1 cellular context compared by ENCODE assay signal in the genomic region with DNA sequence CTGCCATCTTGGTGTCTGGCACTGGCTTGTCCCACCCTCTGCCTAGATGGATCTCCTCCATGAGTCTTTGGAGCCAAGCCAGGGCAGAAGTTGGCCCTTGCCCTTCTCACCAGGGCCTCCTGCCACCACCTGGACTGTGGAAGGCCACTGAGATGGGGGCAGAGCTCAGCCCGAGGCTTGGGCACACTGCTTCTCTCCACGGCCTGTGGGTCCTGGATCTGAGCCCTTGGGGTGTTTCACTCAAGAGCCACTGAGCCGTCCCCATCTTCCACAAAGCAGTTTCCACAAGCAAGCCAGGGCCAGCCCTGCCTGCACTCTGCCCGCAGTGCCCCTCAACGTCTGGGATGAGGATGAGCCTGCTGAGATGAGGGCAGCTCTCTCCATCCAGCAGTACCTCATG.
TF ChIP-seq lines count a peak whose summit lies in the region.

No MANE protein-coding gene starts in this region.

TF ChIP-seq in H1, 55 proteins besides CTCF, POLR2A, EP300 and RAD21:
- TF ChIP-seq KDM5A (IDR thresholded peaks at IDR 0.05; ENCODE audit: low read length) (no peak), MAFK (IDR thresholded peaks at IDR 0.05; ENCODE audit: low read depth, low read length) (no peak), ZNF274 (IDR thresholded peaks at IDR 0.05; ENCODE audit: borderline replicate concordance, extremely low read depth, low read length) (no peak), CBX8 (IDR thresholded peaks at IDR 0.05; ENCODE audit: borderline replicate concordance, low read depth, low read length) (no peak)
